2 cellular contexts compared by ENCODE assay signal in the genomic region with DNA sequence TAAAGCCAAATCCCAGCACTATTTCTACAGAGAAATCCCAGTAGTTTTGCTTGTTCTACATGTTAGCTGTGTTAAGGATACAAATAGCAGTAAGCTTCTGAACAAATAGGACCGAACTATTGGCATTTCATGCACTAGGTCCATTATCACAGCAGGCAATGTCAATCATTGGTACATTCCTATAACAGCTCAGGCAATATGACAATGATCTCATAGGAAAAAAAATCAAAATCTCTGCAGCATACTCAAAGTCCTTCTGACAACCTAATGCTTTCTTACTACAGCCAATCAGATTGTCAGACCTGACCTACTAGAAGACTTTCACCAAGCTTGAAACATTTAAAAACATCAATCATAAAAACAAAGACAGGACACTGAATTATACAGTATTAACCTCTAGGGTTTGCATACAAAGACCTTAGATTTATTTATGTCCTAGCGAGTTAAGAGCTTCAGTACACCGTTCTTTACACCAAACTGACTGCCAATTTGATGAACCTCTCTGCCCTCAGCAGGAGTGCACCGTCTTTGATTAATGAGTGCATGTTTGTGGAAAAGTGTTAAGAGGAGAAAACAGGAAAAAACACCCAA.
TF ChIP-seq lines count a peak whose summit lies in the region.

No MANE protein-coding gene starts in this region.

TF ChIP-seq in IMR-90, 13 proteins besides CTCF, POLR2A, EP300 and RAD21:
- TF ChIP-seq FOS (IDR thresholded peaks at IDR 0.05; ENCODE audit: low read depth, low read length): no peak
- TF ChIP-seq, protein P1, sequence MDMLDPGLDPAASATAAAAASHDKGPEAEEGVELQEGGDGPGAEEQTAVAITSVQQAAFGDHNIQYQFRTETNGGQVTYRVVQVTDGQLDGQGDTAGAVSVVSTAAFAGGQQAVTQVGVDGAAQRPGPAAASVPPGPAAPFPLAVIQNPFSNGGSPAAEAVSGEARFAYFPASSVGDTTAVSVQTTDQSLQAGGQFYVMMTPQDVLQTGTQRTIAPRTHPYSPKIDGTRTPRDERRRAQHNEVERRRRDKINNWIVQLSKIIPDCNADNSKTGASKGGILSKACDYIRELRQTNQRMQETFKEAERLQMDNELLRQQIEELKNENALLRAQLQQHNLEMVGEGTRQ (IDR thresholded peaks at IDR 0.05; ENCODE audit: low read depth, low read length): no peak
- no peak for TF ChIP-seq RFX5 (IDR thresholded peaks at IDR 0.05; ENCODE audit: low read depth, low read length)
- no peak for TF ChIP-seq MAZ (IDR thresholded peaks at IDR 0.05; ENCODE audit: borderline replicate concordance, low read depth, low read length)
- TF ChIP-seq, protein P2, sequence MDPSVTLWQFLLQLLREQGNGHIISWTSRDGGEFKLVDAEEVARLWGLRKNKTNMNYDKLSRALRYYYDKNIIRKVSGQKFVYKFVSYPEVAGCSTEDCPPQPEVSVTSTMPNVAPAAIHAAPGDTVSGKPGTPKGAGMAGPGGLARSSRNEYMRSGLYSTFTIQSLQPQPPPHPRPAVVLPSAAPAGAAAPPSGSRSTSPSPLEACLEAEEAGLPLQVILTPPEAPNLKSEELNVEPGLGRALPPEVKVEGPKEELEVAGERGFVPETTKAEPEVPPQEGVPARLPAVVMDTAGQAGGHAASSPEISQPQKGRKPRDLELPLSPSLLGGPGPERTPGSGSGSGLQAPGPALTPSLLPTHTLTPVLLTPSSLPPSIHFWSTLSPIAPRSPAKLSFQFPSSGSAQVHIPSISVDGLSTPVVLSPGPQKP (IDR thresholded peaks at IDR 0.05; ENCODE audit: borderline replicate concordance, low read depth, low read length): no peak
- TF ChIP-seq MAFK (IDR thresholded peaks at IDR 0.05; ENCODE audit: low read depth, low read length): no peak
- no peak for TF ChIP-seq RCOR1 (IDR thresholded peaks at IDR 0.05; ENCODE audit: insufficient replicate concordance, low read length)
- TF ChIP-seq NFE2L2 (IDR thresholded peaks at IDR 0.05; ENCODE audit: low read depth, low read length): no peak
- TF ChIP-seq SMC3 (IDR thresholded peaks at IDR 0.05; ENCODE audit: low read depth, low read length): no peak

TF ChIP-seq in H1, 55 proteins besides CTCF, POLR2A, EP300 and RAD21:
- TF ChIP-seq, protein P3, sequence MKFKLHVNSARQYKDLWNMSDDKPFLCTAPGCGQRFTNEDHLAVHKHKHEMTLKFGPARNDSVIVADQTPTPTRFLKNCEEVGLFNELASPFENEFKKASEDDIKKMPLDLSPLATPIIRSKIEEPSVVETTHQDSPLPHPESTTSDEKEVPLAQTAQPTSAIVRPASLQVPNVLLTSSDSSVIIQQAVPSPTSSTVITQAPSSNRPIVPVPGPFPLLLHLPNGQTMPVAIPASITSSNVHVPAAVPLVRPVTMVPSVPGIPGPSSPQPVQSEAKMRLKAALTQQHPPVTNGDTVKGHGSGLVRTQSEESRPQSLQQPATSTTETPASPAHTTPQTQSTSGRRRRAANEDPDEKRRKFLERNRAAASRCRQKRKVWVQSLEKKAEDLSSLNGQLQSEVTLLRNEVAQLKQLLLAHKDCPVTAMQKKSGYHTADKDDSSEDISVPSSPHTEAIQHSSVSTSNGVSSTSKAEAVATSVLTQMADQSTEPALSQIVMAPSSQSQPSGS (IDR thresholded peaks at IDR 0.05; ENCODE audit: low read length): no peak
- TF ChIP-seq TCF12 (IDR thresholded peaks at IDR 0.05; ENCODE audit: low read depth, low read length) (no peak), YY1 (IDR thresholded peaks at IDR 0.05; ENCODE audit: low read depth, low read length) (no peak), JUN (IDR thresholded peaks at IDR 0.05; ENCODE audit: low read depth, low read length) (no peak), CBX5 (IDR thresholded peaks at IDR 0.05; ENCODE audit: low read depth, low read length) (no peak), MAFK (IDR thresholded peaks at IDR 0.05; ENCODE audit: low read depth, low read length) (no peak), BCL11A (IDR thresholded peaks at IDR 0.05; ENCODE audit: low read depth in 2 of 2, low read length in 2 of 2) (no peak)
